Comparison of ENCODE assay signal across 21 cellular contexts in genomic region chr14:77603031-77603430, GRCh38.
"Had no signal": no experiment of that assay in that cellular context is flagged by ENCODE, and none has a peak within 500 bp of the region (broad histone marks: within the 10 kb centered on the region; RNA-seq: fewer than 3 reads in every experiment).

No MANE protein-coding gene starts in this region.

- H3K27ac Mint-ChIP-seq: endodermal cell had no signal

- H3K4me3 ChIP-seq: ascending aorta, dorsolateral prefrontal cortex, left ventricle myocardium inferior, thoracic aorta had no signal

- H3K9me3 Mint-ChIP-seq: activated T-helper 1 cell treated with anti-CD3 and anti-CD28 coated beads, Interleukin-12 subunit alpha, Interleukin-12 subunit beta, Interleukin-2, Interleukin-4 antibody, amounts not matched to agents 30 ng/mL and 10 ng/mL and 1 ng/mL, durations not matched to agents 14 hours and 24 hours and 36 hours; central memory CD8-positive, alpha-beta T cell; nephron had no signal

- H3K9me3 ChIP-seq: ascending aorta, left ventricle myocardium inferior, thoracic aorta had no signal

- H3K36me3 ChIP-seq: ascending aorta, left ventricle myocardium inferior, thoracic aorta had no signal

- H3K4me3 Mint-ChIP-seq: activated CD8-positive, alpha-beta T cell treated with anti-CD3 and anti-CD28 coated beads, Interleukin-2, amount 10 ng/mL, durations not matched to agents 7 days and 5 days; activated T-helper 1 cell treated with anti-CD3 and anti-CD28 coated beads, Interleukin-12 subunit alpha, Interleukin-12 subunit beta, Interleukin-2, Interleukin-4 antibody, amounts not matched to agents 30 ng/mL and 10 ng/mL and 1 ng/mL, durations not matched to agents 14 hours and 24 hours and 36 hours; central memory CD8-positive, alpha-beta T cell; endodermal cell; nephron had no signal

- FAIRE-seq: colon had no signal

- ATAC-seq: activated CD8-positive, alpha-beta T cell treated with anti-CD3 and anti-CD28 coated beads, Interleukin-2, amount 10 ng/mL, durations not matched to agents 7 days and 5 days had no signal

- H3K27me3 Mint-ChIP-seq: central memory CD8-positive, alpha-beta T cell had no signal

- DNase-seq: activated CD4-positive, alpha-beta T cell treated with anti-CD3 and anti-CD28 coated beads for 1 hour; activated CD4-positive, alpha-beta T cell treated with anti-CD3 and anti-CD28 coated beads, Interleukin-2, amount 50 U/mL, for 1 hour; activated CD8-positive, alpha-beta T cell treated with anti-CD3 and anti-CD28 coated beads, Interleukin-2, amount 10 ng/mL, durations not matched to agents 7 days and 5 days; activated gamma-delta T cell; activated naive CD4-positive, alpha-beta T cell treated with anti-CD3 and anti-CD28 coated beads, Interleukin-2, amount 50 U/mL, for 16 hours; dorsolateral prefrontal cortex; endodermal cell; foreskin melanocyte; kidney glomerular epithelial cell; left ventricle myocardium inferior; stimulated activated CD4-positive, alpha-beta T cell treated with anti-CD3 and anti-CD28 coated beads, Interleukin-2, amount 100 ng/mL, for 48 hours; stimulated activated CD8-positive, alpha-beta memory T cell treated with anti-CD3 and anti-CD28 coated beads, Interleukin-4, amount 100 ng/mL, for 48 hours; stimulated activated naive CD4-positive, alpha-beta T cell; T-helper 1 cell; T-helper 9 cell had no signal

- H3K27me3 ChIP-seq: ascending aorta, dorsolateral prefrontal cortex had no signal

- H3K27ac ChIP-seq: ascending aorta, left ventricle myocardium inferior, thoracic aorta had no signal
